In the genomic region with DNA sequence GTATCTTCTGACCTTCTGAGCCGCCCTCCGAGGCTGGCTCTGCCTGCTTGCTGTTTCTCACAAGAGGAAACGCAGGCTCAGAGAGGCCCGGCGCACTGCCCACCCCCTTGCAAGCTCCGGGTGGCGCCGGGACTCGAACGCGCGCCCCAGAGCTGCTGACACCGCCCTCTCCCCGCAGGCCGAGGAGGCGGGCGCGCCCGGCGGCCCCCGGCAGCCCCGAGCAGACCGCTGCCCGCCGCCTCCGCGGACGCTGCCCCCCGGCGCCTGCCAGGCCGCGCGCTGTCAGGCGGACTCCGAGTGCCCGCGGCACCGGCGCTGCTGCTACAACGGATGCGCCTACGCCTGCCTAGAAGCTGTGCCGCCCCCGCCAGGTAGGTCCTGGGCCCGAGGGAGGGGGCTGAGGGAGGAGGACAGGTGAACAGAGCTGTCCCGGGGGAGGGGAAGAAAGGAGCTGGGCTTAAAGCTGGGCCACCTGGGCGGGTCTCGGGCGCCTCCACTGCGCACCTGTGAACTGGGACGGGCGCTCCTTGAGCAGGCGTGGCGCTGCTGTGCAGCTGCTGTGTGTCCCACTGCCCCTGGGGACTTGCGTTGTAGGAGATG, we compare ENCODE assay signal across 2 cellular contexts.
A peak's percentile ranks its signal among the peaks of the same experiment; 100 is the strongest.
TF ChIP-seq lines count a peak whose summit lies in the region.

No MANE protein-coding gene starts in this region.

TF ChIP-seq in K562, 482 proteins besides CTCF, POLR2A, EP300 and RAD21:
- TF ChIP-seq, protein P1, sequence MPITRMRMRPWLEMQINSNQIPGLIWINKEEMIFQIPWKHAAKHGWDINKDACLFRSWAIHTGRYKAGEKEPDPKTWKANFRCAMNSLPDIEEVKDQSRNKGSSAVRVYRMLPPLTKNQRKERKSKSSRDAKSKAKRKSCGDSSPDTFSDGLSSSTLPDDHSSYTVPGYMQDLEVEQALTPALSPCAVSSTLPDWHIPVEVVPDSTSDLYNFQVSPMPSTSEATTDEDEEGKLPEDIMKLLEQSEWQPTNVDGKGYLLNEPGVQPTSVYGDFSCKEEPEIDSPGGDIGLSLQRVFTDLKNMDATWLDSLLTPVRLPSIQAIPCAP (CRISPR knock-in tag; IDR thresholded peaks at IDR 0.05; ENCODE audit: borderline replicate concordance) = no peak
- TF ChIP-seq ZNF121 (CRISPR knock-in tag; conservative IDR thresholded peaks at IDR 0.05) (no peak), SUPT5H (IDR thresholded peaks at IDR 0.05) (no peak), SAFB2 (IDR thresholded peaks at IDR 0.05; ENCODE audit: borderline replicate concordance, low read depth, low read length, severe bottlenecking) (no peak), ZNF24 (IDR thresholded peaks at IDR 0.05) (no peak)
- TF ChIP-seq, protein P2, sequence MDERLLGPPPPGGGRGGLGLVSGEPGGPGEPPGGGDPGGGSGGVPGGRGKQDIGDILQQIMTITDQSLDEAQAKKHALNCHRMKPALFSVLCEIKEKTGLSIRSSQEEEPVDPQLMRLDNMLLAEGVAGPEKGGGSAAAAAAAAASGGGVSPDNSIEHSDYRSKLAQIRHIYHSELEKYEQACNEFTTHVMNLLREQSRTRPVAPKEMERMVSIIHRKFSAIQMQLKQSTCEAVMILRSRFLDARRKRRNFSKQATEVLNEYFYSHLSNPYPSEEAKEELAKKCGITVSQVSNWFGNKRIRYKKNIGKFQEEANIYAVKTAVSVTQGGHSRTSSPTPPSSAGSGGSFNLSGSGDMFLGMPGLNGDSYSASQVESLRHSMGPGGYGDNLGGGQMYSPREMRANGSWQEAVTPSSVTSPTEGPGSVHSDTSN (CRISPR knock-in tag; IDR thresholded peaks at IDR 0.05; ENCODE audit: low read depth) = no peak
- TF ChIP-seq, protein P2 (tag; conservative IDR thresholded peaks at IDR 0.05; ENCODE audit: low read depth) = no peak
- TF ChIP-seq, protein P3, sequence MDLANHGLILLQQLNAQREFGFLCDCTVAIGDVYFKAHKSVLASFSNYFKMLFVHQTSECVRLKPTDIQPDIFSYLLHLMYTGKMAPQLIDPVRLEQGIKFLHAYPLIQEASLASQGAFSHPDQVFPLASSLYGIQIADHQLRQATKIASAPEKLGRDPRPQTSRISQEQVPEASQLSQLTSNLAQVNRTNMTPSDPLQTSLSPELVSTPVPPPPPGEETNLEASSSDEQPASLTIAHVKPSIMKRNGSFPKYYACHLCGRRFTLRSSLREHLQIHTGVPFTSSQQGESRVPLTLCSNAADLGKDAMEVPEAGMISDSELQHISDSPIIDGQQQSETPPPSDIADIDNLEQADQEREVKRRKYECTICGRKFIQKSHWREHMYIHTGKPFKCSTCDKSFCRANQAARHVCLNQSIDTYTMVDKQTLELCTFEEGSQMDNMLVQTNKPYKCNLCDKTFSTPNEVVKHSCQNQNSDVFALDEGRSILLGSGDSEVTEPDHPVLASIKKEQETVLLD (IDR thresholded peaks at IDR 0.05) = no peak
TF ChIP-seq in K562: peak in this region for 0.

TF ChIP-seq in HepG2, 621 proteins besides CTCF, POLR2A, EP300 and RAD21:
- TF ChIP-seq STAG1 (CRISPR knock-in tag; IDR thresholded peaks at IDR 0.05) (peak; percentile 23; the same call in 1 of the 2 replicates), ZNF768 (CRISPR knock-in tag; IDR thresholded peaks at IDR 0.05) (peak; percentile 49; the same call in 1 of the 2 replicates), RFX5 (IDR thresholded peaks at IDR 0.05; ENCODE audit: low read depth, low read length) (no peak), GABPB1 (CRISPR knock-in tag; IDR thresholded peaks at IDR 0.05) (no peak), SMAD3 (CRISPR knock-in tag; IDR thresholded peaks at IDR 0.05) (no peak), REL (CRISPR knock-in tag; conservative IDR thresholded peaks at IDR 0.05) (no peak), KAT8 (CRISPR knock-in tag; IDR thresholded peaks at IDR 0.05) (no peak), ZNF143 (CRISPR knock-in tag; IDR thresholded peaks at IDR 0.05) (no peak), AGO2 (optimal IDR thresholded peaks at IDR 0.05; ENCODE audit: low read depth, low read length) (no peak), MTA1 (CRISPR knock-in tag; IDR thresholded peaks at IDR 0.05; ENCODE audit: borderline replicate concordance) (no peak), ZBTB42 (CRISPR knock-in tag; IDR thresholded peaks at IDR 0.05) (no peak), NCOR1 (IDR thresholded peaks at IDR 0.05; ENCODE audit: borderline replicate concordance, low read length) (no peak)
- TF ChIP-seq, protein P4, sequence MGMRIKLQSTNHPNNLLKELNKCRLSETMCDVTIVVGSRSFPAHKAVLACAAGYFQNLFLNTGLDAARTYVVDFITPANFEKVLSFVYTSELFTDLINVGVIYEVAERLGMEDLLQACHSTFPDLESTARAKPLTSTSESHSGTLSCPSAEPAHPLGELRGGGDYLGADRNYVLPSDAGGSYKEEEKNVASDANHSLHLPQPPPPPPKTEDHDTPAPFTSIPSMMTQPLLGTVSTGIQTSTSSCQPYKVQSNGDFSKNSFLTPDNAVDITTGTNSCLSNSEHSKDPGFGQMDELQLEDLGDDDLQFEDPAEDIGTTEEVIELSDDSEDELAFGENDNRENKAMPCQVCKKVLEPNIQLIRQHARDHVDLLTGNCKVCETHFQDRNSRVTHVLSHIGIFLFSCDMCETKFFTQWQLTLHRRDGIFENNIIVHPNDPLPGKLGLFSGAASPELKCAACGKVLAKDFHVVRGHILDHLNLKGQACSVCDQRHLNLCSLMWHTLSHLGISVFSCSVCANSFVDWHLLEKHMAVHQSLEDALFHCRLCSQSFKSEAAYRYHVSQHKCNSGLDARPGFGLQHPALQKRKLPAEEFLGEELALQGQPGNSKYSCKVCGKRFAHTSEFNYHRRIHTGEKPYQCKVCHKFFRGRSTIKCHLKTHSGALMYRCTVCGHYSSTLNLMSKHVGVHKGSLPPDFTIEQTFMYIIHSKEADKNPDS (CRISPR knock-in tag; IDR thresholded peaks at IDR 0.05) = no peak
- TF ChIP-seq, protein P5, sequence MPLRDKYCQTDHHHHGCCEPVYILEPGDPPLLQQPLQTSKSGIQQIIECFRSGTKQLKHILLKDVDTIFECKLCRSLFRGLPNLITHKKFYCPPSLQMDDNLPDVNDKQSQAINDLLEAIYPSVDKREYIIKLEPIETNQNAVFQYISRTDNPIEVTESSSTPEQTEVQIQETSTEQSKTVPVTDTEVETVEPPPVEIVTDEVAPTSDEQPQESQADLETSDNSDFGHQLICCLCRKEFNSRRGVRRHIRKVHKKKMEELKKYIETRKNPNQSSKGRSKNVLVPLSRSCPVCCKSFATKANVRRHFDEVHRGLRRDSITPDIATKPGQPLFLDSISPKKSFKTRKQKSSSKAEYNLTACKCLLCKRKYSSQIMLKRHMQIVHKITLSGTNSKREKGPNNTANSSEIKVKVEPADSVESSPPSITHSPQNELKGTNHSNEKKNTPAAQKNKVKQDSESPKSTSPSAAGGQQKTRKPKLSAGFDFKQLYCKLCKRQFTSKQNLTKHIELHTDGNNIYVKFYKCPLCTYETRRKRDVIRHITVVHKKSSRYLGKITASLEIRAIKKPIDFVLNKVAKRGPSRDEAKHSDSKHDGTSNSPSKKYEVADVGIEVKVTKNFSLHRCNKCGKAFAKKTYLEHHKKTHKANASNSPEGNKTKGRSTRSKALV (CRISPR knock-in tag; IDR thresholded peaks at IDR 0.05) = peak; percentile 79; the same call in 1 of the 2 replicates
- TF ChIP-seq, protein P6, sequence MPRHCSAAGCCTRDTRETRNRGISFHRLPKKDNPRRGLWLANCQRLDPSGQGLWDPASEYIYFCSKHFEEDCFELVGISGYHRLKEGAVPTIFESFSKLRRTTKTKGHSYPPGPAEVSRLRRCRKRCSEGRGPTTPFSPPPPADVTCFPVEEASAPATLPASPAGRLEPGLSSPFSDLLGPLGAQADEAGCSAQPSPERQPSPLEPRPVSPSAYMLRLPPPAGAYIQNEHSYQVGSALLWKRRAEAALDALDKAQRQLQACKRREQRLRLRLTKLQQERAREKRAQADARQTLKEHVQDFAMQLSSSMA (CRISPR knock-in tag; IDR thresholded peaks at IDR 0.05) = no peak
- TF ChIP-seq, protein P7, sequence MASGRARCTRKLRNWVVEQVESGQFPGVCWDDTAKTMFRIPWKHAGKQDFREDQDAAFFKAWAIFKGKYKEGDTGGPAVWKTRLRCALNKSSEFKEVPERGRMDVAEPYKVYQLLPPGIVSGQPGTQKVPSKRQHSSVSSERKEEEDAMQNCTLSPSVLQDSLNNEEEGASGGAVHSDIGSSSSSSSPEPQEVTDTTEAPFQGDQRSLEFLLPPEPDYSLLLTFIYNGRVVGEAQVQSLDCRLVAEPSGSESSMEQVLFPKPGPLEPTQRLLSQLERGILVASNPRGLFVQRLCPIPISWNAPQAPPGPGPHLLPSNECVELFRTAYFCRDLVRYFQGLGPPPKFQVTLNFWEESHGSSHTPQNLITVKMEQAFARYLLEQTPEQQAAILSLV (CRISPR knock-in tag; IDR thresholded peaks at IDR 0.05; ENCODE audit: borderline replicate concordance) = no peak
